ENCODE assay signal across 8 cellular contexts in the genomic region with DNA sequence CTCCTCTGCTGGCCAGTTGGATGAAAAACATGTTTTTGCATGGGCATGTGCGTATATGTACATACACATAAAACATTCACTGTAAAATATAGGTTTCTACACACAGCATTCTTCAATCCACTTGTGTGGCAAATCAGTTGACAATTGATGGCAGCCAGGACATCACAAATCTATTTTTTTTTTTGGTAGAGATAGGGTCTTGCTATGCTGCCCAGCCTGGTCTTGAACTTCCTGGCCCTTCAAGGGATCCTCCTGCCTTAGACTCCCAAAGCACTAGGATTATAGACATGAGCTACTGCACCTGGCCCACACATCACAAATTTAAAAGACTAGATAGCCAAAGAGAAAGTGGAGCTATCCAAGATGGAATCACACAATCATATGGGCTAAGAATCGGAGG.
"Had no signal": no experiment of that assay in that cellular context is flagged by ENCODE, and none has a peak within 500 bp of the region (broad histone marks: within the 10 kb centered on the region; RNA-seq: fewer than 3 reads in every experiment).

No MANE protein-coding gene starts in this region.

- H3K9me3 Mint-ChIP-seq: IgD-negative memory B cell had no signal

- H3K4me1 ChIP-seq: HAP-1 had no signal

- H2AFZ ChIP-seq: GM23248 had no signal

- H3K27ac ChIP-seq: GM23248 had no signal

- H3K4me3 Mint-ChIP-seq: IgD-negative memory B cell had no signal

- FAIRE-seq: HTR-8/SVneo had no signal

- H3K4me3 ChIP-seq: GM23248, HAP-1 had no signal

- DNase-seq: GM23248, GOT3, H7, KG1 had no signal

- H3K36me3 ChIP-seq: HAP-1 had no signal

- H3K36me3 Mint-ChIP-seq: IgD-negative memory B cell had no signal

- H3K9ac ChIP-seq: GM23248 had no signal

- H3K9me3 ChIP-seq: HAP-1 had no signal

- H3K27ac Mint-ChIP-seq: IgD-negative memory B cell had no signal

- ATAC-seq: HCT116 had no signal

- H3K4me1 Mint-ChIP-seq: IgD-negative memory B cell had no signal
